Comparison of ENCODE assay signal across 10 cellular contexts in the genomic region with DNA sequence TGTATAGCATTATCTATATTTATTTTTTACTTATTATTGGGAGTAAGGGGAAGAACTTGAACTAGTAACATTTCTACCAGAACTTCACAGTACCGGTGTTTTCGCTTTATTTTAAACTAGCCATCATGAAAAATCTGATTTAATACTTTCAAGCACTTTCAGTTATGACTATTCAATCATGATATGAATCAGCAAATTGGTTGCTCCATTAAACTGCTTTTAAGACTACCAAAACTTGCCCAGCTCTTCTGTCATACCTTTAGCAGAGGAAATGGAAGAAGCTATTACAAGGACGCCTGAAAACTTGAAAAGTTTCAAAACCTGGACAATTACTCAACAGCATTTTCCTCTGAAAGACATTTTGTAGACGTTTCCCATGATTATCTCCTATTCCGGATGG. TPM values are rescaled to one million over a fixed set of nuclear protein-coding genes. Genes with fewer than 3 reads are reported as not detected.
DNase-seq lines count a peak whose midpoint lies in the region; ATAC-seq and TF ChIP-seq lines count a peak whose summit lies in the region.
"Had no signal": no experiment of that assay in that cellular context is flagged by ENCODE, and none has a peak within 500 bp of the region (broad histone marks: within the 10 kb centered on the region; RNA-seq: fewer than 3 reads in every experiment).

No MANE protein-coding gene starts in this region.

- no peak overlapping the region for H3K27ac ChIP-seq in PC-9

- H3K36me3 ChIP-seq in PC-9 (ENCODE audit: low read depth), result no peaks in the 10 kb centered on the region

- peaks cover 5% of the 10 kb centered on the region; the same call in 1 of the 2 replicates for H3K4me1 ChIP-seq in PC-9 (replicated peaks; ENCODE audit: insufficient read depth)

- no peak for ATAC-seq in HG03280 (IDR thresholded peaks at IDR 0.05; ENCODE audit: unreplicated experiment)

- no peak for TF ChIP-seq CTCF in PC-9 (conservative IDR thresholded peaks at IDR 0.05)
- no peak for TF ChIP-seq CTCF in epithelial cell of esophagus (IDR thresholded peaks at IDR 0.05; ENCODE audit: insufficient read depth, low read depth, low read length, missing control alignments)
- TF ChIP-seq CTCF in retinal pigment epithelial cell (conservative IDR thresholded peaks at IDR 0.05; ENCODE audit: low read depth, low read length), result no peak

- H3K9me3 ChIP-seq in PC-9 (ENCODE audit: insufficient read depth, low read depth), result no peaks in the 10 kb centered on the region

- H3K4me2 ChIP-seq in PC-9, result peak overlapping the region; percentile 66; the same call in 1 of the 2 replicates

- BruUV-seq in PC-9 (replicated peaks; lab: Mats Ljungman, UMichigan), result no TSS peak

- H3K79me2 ChIP-seq in PC-9 (ENCODE audit: low read depth), result no peaks in the 10 kb centered on the region

- H3K4me3 ChIP-seq in PC-9 (no peak overlapping the region), epithelial cell of esophagus (ENCODE audit: low read length) (no peak overlapping the region), retinal pigment epithelial cell (ENCODE audit: low read length) (peak overlapping the region; percentile 54)

- H3F3A ChIP-seq in PC-9 (ENCODE audit: insufficient read depth, low read depth), result peaks cover 21% of the 10 kb centered on the region; the same call in 1 of the 2 replicates

- CTCF ChIA-PET in PC-9 (lab: Charles Lee), result no interaction called here

- H3K9me2 ChIP-seq in PC-9 (ENCODE audit: insufficient read depth), result no peaks in the 10 kb centered on the region

- H3K27me3 ChIP-seq in PC-9 (ENCODE audit: insufficient read depth, low read depth), result no peaks in the 10 kb centered on the region

- H2AFZ ChIP-seq in PC-9, result no peak overlapping the region

- no peaks in the 10 kb centered on the region; the same call in 1 of the 2 replicates for H4K20me1 ChIP-seq in PC-9 (ENCODE audit: insufficient read depth)

- peak; percentile 34 for DNase-seq in GF-D8 (lab: John Stamatoyannopoulos, UW)
- DNase-seq in PC-9, result no peak
- DNase-seq in epithelial cell of esophagus (ENCODE audit: low read depth), result peak; percentile 46
- no peak for DNase-seq in retinal pigment epithelial cell (ENCODE audit: low read depth)
- DNase-seq in germinal center (ENCODE audit: low spot score), result no peak
- no peak for DNase-seq in SHP77 (lab: John Stamatoyannopoulos, UW)
- DNase-seq in RPMI8226, result no peak
- DNase-seq: NCI-H1930; stimulated activated CD4-positive, alpha-beta T cell treated with anti-CD3 and anti-CD28 coated beads, Interleukin-4, amount 100 ng/mL, for 1 hour had no signal

- POLR2A ChIA-PET in PC-9 (lab: Charles Lee; ENCODE audit: unreplicated experiment), result interaction anchor here (0.6 to 0.7 kb wide), 2 partner anchors 300 to 1519 kb away, joined by 3 to 5 read pairs; no protein-coding TSS in a partner anchor

- intact Hi-C loops in PC-9 (cut with micrococcal nuclease; ENCODE audit: unreplicated experiment), result no loop called here

RNA-seq across cellular contexts. Expression of a gene that starts 2.1 kb away (rescaled TPM):
- total RNA-seq in PC-9 (2021), result 0.30 and 0.90 TPM in 2 replicates

Comparison
In these comparisons a context has a peak if more than half of its experiments do, and no peak if none do; other contexts are left out.
1. DNase-seq: peak in GF-D8 (single experiment) and epithelial cell of esophagus (single experiment); none in PC-9 (0 of 2), retinal pigment epithelial cell (single experiment), germinal center (single experiment), SHP77 (0 of 2) and RPMI8226 (single experiment).